ENCODE assay signal across 1 cellular context in genomic region chr19:6529937-6530384, GRCh38.
TF ChIP-seq lines count a peak whose summit lies in the region.

No MANE protein-coding gene starts in this region.

TF ChIP-seq in GM23338, 12 proteins besides CTCF, POLR2A, EP300 and RAD21:
- TF ChIP-seq REST (IDR thresholded peaks at IDR 0.05; ENCODE audit: unreplicated experiment) = no peak
- TF ChIP-seq POLR2AphosphoS5 (IDR thresholded peaks at IDR 0.05; ENCODE audit: low read depth) = no peak
- TF ChIP-seq ZNF331 (CRISPR knock-in tag; IDR thresholded peaks at IDR 0.05; ENCODE audit: low read depth) = no peak
